Comparison of ENCODE assay signal across 17 cellular contexts in the genomic region with DNA sequence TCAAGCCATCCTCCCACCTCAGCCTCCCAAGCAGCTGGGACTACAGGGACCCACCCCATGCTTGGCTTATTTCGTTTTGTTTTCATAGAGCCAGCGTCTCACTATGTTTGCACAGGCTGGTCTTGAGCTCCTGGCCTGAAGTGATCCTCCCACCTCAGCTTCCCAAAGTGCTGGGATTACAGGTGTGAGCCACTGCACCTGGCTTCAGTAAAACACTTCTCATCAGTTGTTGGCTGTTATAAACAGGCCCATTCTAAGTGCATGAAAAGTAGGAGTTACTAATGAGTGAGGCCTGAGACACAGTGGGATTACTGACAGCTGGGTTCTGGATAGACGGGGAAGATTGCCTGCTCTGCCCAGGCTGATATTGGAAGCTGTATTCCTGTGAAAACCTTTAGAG. TPM values are rescaled to one million over a fixed set of nuclear protein-coding genes. Genes with fewer than 3 reads are reported as not detected.
DNase-seq lines count a peak whose midpoint lies in the region; ATAC-seq, FAIRE-seq and TF ChIP-seq lines count a peak whose summit lies in the region.
"Had no signal": no experiment of that assay in that cellular context is flagged by ENCODE, and none has a peak within 500 bp of the region (broad histone marks: within the 10 kb centered on the region; RNA-seq: fewer than 3 reads in every experiment).

No MANE protein-coding gene starts in this region.

- H3K9me3 Mint-ChIP-seq in CD8-positive, alpha-beta memory T cell: no peaks in the 10 kb centered on the region
- H3K9me3 Mint-ChIP-seq in activated B cell treated with CpG ODN at 0.5 μM for 24 hours: no peaks in the 10 kb centered on the region
- H3K9me3 Mint-ChIP-seq in HFFc6: no peaks in the 10 kb centered on the region
- H3K9me3 Mint-ChIP-seq: stimulated activated naive CD8-positive, alpha-beta T cell treated with anti-CD3 and anti-CD28 coated beads, Interleukin-15, amount 100 ng/mL, for 72 hours had no signal

- H3K4me3 ChIP-seq in CD8-positive, alpha-beta memory T cell (ENCODE audit: low read length): no peak overlapping the region
- H3K4me3 ChIP-seq in mucosa of rectum (ENCODE audit: low read length in 2 of 2): no peak overlapping the region

- H3K9me3 ChIP-seq in CD8-positive, alpha-beta memory T cell (ENCODE audit: low read length): no peaks in the 10 kb centered on the region
- H3K9me3 ChIP-seq in mucosa of rectum (ENCODE audit: control insufficient read depth in 2 of 2, low read length in 2 of 2): no peaks in the 10 kb centered on the region

- peaks cover 5 to 20% (median 12%) of the 10 kb centered on the region in 3 donors for H3K4me1 Mint-ChIP-seq in CD8-positive, alpha-beta memory T cell
- H3K4me1 Mint-ChIP-seq in activated B cell treated with CpG ODN at 0.5 μM for 24 hours (peaks cover 16% of the 10 kb centered on the region), HFFc6 (ENCODE audit: low read depth) (peaks cover 6% of the 10 kb centered on the region; the same call in 1 of the 2 replicates)

- no peak for FAIRE-seq in RCC 7860 (lab: Jason Lieb, UNC)
- FAIRE-seq: bronchial epithelial cell, endothelial cell of umbilical vein, kidney had no signal

- peak overlapping the region; percentile 23 to 32 for H3K9ac ChIP-seq in mucosa of rectum (ENCODE audit: low read depth in 1 of 2, low read length in 2 of 2)

- H3K4me3 Mint-ChIP-seq in CD8-positive, alpha-beta memory T cell: no peak overlapping the region
- H3K4me3 Mint-ChIP-seq in activated B cell treated with CpG ODN at 0.5 μM for 24 hours: no peak overlapping the region
- H3K4me3 Mint-ChIP-seq in HFFc6: no peak overlapping the region
- H3K4me3 Mint-ChIP-seq: activated CD8-positive, alpha-beta T cell treated with anti-CD3 and anti-CD28 coated beads, Interleukin-2, amount 10 ng/mL, durations not matched to agents 7 days and 5 days; stimulated activated naive CD8-positive, alpha-beta T cell treated with anti-CD3 and anti-CD28 coated beads, Interleukin-15, amount 100 ng/mL, for 72 hours had no signal

- H3K27me3 Mint-ChIP-seq in CD8-positive, alpha-beta memory T cell: peaks cover 1 to 10% of the 10 kb centered on the region in 2 donors
- no peaks in the 10 kb centered on the region for H3K27me3 Mint-ChIP-seq in activated B cell treated with CpG ODN at 0.5 μM for 24 hours
- peaks cover 21% of the 10 kb centered on the region for H3K27me3 Mint-ChIP-seq in HFFc6 (ENCODE audit: insufficient read depth)
- H3K27me3 Mint-ChIP-seq: stimulated activated naive CD8-positive, alpha-beta T cell treated with anti-CD3 and anti-CD28 coated beads, Interleukin-15, amount 100 ng/mL, for 72 hours had no signal

- intact Hi-C loops in activated B cell treated with CpG ODN at 0.5 μM for 24 hours (cut with micrococcal nuclease): no loop called here

- no peak overlapping the region for H3K27ac Mint-ChIP-seq in CD8-positive, alpha-beta memory T cell
- H3K27ac Mint-ChIP-seq in activated B cell treated with CpG ODN at 0.5 μM for 24 hours: peak overlapping the region; percentile 41
- no peak overlapping the region for H3K27ac Mint-ChIP-seq in HFFc6
- H3K27ac Mint-ChIP-seq: activated CD8-positive, alpha-beta T cell treated with anti-CD3 and anti-CD28 coated beads, Interleukin-2, amount 10 ng/mL, durations not matched to agents 7 days and 5 days had no signal

- no peaks in the 10 kb centered on the region for H3K36me3 Mint-ChIP-seq in CD8-positive, alpha-beta memory T cell
- H3K36me3 Mint-ChIP-seq in activated B cell treated with CpG ODN at 0.5 μM for 24 hours (ENCODE audit: low read depth): no peaks in the 10 kb centered on the region
- no peaks in the 10 kb centered on the region for H3K36me3 Mint-ChIP-seq in HFFc6 (ENCODE audit: low read depth)

- DNase-seq in CD8-positive, alpha-beta memory T cell: peak in 1 of 5 donors; percentile 10
- DNase-seq in HT-29 (ENCODE audit: low spot score) (peak; percentile 20), activated B cell treated with CpG ODN at 0.5 μM for 24 hours (no peak), HFFc6 (no peak), iPS-NIHi11 (ENCODE audit: low spot score) (no peak), RCC 7860 (ENCODE audit: low spot score) (no peak), amniotic stem cell (lab: John Stamatoyannopoulos, UW) (no peak)
- DNase-seq: kidney, T1000 had no signal

- no peaks in the 10 kb centered on the region for H3K36me3 ChIP-seq in CD8-positive, alpha-beta memory T cell (ENCODE audit: insufficient read depth, low read length)
- no peaks in the 10 kb centered on the region for H3K36me3 ChIP-seq in mucosa of rectum (ENCODE audit: control insufficient read depth in 2 of 2, insufficient read depth in 2 of 2, low read length in 2 of 2)

- POLR2A ChIA-PET in CD8-positive, alpha-beta memory T cell (lab: Charles Lee): no interaction called here
- POLR2A ChIA-PET in activated B cell treated with CpG ODN at 0.5 μM for 24 hours (lab: Charles Lee): interaction anchor here (0.6 to 0.7 kb wide), 3 partner anchors 39 to 428 kb away, joined by 3 to 13 read pairs (median 3); no protein-coding TSS in a partner anchor

- no peak for ATAC-seq in activated B cell treated with CpG ODN at 0.5 μM for 24 hours (ENCODE audit: low read depth)
- ATAC-seq: Right ventricle myocardium inferior; stimulated activated naive CD8-positive, alpha-beta T cell treated with anti-CD3 and anti-CD28 coated beads, Interleukin-15, amount 100 ng/mL, for 72 hours had no signal

- TF ChIP-seq CTCF in activated B cell treated with CpG ODN at 0.5 μM for 24 hours (IDR thresholded peaks at IDR 0.05) (no peak), HFFc6 (IDR thresholded peaks at IDR 0.05) (no peak)

- CTCF ChIA-PET in CD8-positive, alpha-beta memory T cell (lab: Charles Lee): interaction anchor here (2.3 kb wide), 1 partner anchor 9 kb away, joined by 12 read pairs; no protein-coding TSS in a partner anchor
- CTCF ChIA-PET in activated B cell treated with CpG ODN at 0.5 μM for 24 hours (lab: Charles Lee): no interaction called here

- H3K27me3 ChIP-seq in CD8-positive, alpha-beta memory T cell (ENCODE audit: insufficient read depth, low read length, poor library complexity, severe bottlenecking): no peaks in the 10 kb centered on the region
- H3K27me3 ChIP-seq in mucosa of rectum (ENCODE audit: control insufficient read depth in 2 of 2, insufficient read depth in 2 of 2, low read length in 2 of 2): no peaks in the 10 kb centered on the region

- H3K4me1 ChIP-seq in CD8-positive, alpha-beta memory T cell (ENCODE audit: insufficient read depth, low read length): peaks cover 12% of the 10 kb centered on the region
- H3K4me1 ChIP-seq in mucosa of rectum (ENCODE audit: control insufficient read depth in 2 of 2, insufficient read depth in 2 of 2, low read length in 2 of 2): peaks cover 16 to 21% of the 10 kb centered on the region in 2 donors

- H3K27ac ChIP-seq in CD8-positive, alpha-beta memory T cell (ENCODE audit: low read depth, low read length): peak overlapping the region; percentile 28
- peak overlapping the region; percentile 45 to 74 for H3K27ac ChIP-seq in mucosa of rectum (ENCODE audit: low read depth in 2 of 2, low read length in 2 of 2)

RNA-seq across cellular contexts. Expression of a gene that starts 3.5 kb away (rescaled TPM):
- total RNA-seq in CD8-positive, alpha-beta memory T cell: not detected
- polyA plus RNA-seq in CD8-positive, alpha-beta memory T cell: 0.05 TPM
- total RNA-seq in HT-29 (2014; rRNA removed; shearing (Covaris generic)): 0.78 and 0.94 TPM in 2 replicates
- 1.0 and 1.2 TPM in 2 replicates for total RNA-seq in activated B cell treated with CpG ODN at 0.5 μM for 24 hours
- total RNA-seq in HFFc6 (2021; fragmentation: NEBNext Ultra II Directional; extraction: Animal tissue kit (Norgen Biotek cat#: 25700)): not detected
- total RNA-seq: activated CD8-positive, alpha-beta T cell treated with anti-CD3 and anti-CD28 coated beads, Interleukin-2, amount 10 ng/mL, durations not matched to agents 7 days and 5 days; bronchial epithelial cell; endothelial cell of umbilical vein; H4 had no signal
- polyA plus RNA-seq: BJ, endothelial cell of umbilical vein had no signal
